1 cellular context compared by ENCODE assay signal in genomic region chr1:4637616-4638346, GRCh38.
TF ChIP-seq lines count a peak whose summit lies in the region.

No MANE protein-coding gene starts in this region.

TF ChIP-seq in GM23338, 12 proteins besides CTCF, POLR2A, EP300 and RAD21 (continued from another document):
- no peak for TF ChIP-seq ZNF462 (CRISPR knock-in tag; IDR thresholded peaks at IDR 0.05)
- no peak for TF ChIP-seq EZH2 (IDR thresholded peaks at IDR 0.05; ENCODE audit: low read depth, unreplicated experiment)
